ENCODE assay signal across 8 cellular contexts in genomic region chr12:27779837-27780611, GRCh38. TPM values are rescaled to one million over a fixed set of nuclear protein-coding genes. Genes with fewer than 3 reads are reported as not detected.
DNase-seq lines count a peak whose midpoint lies in the region; ATAC-seq and TF ChIP-seq lines count a peak whose summit lies in the region.

Gene KLHL42 (plus strand): TSS chr12:27780233. CDS start chr12:27780331, 98 bp downstream.
Gene MANSC4 (minus strand): TSS chr12:27780236. CDS start chr12:27771276, 8,960 bp downstream.

- peak; percentile 83 for DNase-seq in GM06990 (ENCODE audit: extremely low read depth, insufficient read length)
- peak; percentile 92 for DNase-seq in H7
- DNase-seq in LoVo (ENCODE audit: low spot score): peak; percentile 78
- peak; percentile 67 for DNase-seq in activated naive CD8-positive, alpha-beta T cell treated with anti-CD3 and anti-CD28 coated beads, Interleukin-2, amount 50 U/mL, for 24 hours
- DNase-seq in heart right ventricle: peak; percentile 74 to 78
- DNase-seq in posterior vena cava (ENCODE audit: low spot score): peak; percentile 92
- peak; percentile 84 for DNase-seq in ureter (ENCODE audit: low spot score)

- peak within 1 kb of the TSS; percentile 81 for H3K4me3 Mint-ChIP-seq in activated naive CD8-positive, alpha-beta T cell treated with anti-CD3 and anti-CD28 coated beads, Interleukin-2, amount 50 U/mL, for 24 hours

- peaks cover 44% of the 10 kb centered on the region for H3K79me2 ChIP-seq in SU-DHL-6 (ENCODE audit: insufficient read depth, low read length)

- peak; percentile 80 for ATAC-seq in activated naive CD8-positive, alpha-beta T cell treated with anti-CD3 and anti-CD28 coated beads, Interleukin-2, amount 50 U/mL, for 24 hours
- ATAC-seq in heart right ventricle: peak; percentile 88 to 96 (median 90)

- no peaks in the 10 kb centered on the region for H3K9me2 ChIP-seq in SU-DHL-6 (replicated peaks; ENCODE audit: insufficient read depth, low read length)

- H3K27me3 ChIP-seq in GM06990 (replicated peaks; ENCODE audit: control insufficient read depth, insufficient read depth, low read length): no peaks in the 10 kb centered on the region
- H3K27me3 ChIP-seq in H7 (ENCODE audit: control insufficient read depth, insufficient read depth, low read length): no peaks in the 10 kb centered on the region
- H3K27me3 ChIP-seq in SU-DHL-6 (ENCODE audit: low read length): no peaks in the 10 kb centered on the region
- no peaks in the 10 kb centered on the region for H3K27me3 ChIP-seq in heart right ventricle

- H3K9me3 ChIP-seq in SU-DHL-6 (ENCODE audit: insufficient read depth, low read length) (no peaks in the 10 kb centered on the region), heart right ventricle (no peaks in the 10 kb centered on the region)

- H2AFZ ChIP-seq in SU-DHL-6 (ENCODE audit: low read depth, low read length, severe bottlenecking): peak within 1 kb of the TSS; percentile 89

- H3K36me3 ChIP-seq in GM06990 (ENCODE audit: control insufficient read depth, insufficient read depth, low read length) (no peaks in the 10 kb centered on the region; the same call in none of the 2 replicates), H7 (replicated peaks; ENCODE audit: control insufficient read depth, insufficient read depth, low read length) (no peaks in the 10 kb centered on the region; the same call in 1 of the 2 replicates), SU-DHL-6 (ENCODE audit: low read length) (no peaks in the 10 kb centered on the region), heart right ventricle (peaks cover 0 to 8% (median 0%) of the 10 kb centered on the region in 9 donors)

- H3K27ac ChIP-seq in SU-DHL-6 (ENCODE audit: low read depth, low read length) (peak within 1 kb of the TSS; percentile 71), heart right ventricle (peak within 1 kb of the TSS; percentile 70 to 94 (median 89))

- WGBS in heart right ventricle, 2 donors: 0% methylated on average over 95 to 107 of the region's 108 CpGs

- peaks cover 0 to 35% (median 28%) of the 10 kb centered on the region in 9 donors for H3K4me1 ChIP-seq in heart right ventricle

- peaks cover 2% of the 10 kb centered on the region for H3K27me3 Mint-ChIP-seq in activated naive CD8-positive, alpha-beta T cell treated with anti-CD3 and anti-CD28 coated beads, Interleukin-2, amount 50 U/mL, for 24 hours

- H3K27ac Mint-ChIP-seq in activated naive CD8-positive, alpha-beta T cell treated with anti-CD3 and anti-CD28 coated beads, Interleukin-2, amount 50 U/mL, for 24 hours: peak within 1 kb of the TSS; percentile 81

- H3K4me1 Mint-ChIP-seq in activated naive CD8-positive, alpha-beta T cell treated with anti-CD3 and anti-CD28 coated beads, Interleukin-2, amount 50 U/mL, for 24 hours: peaks cover 34% of the 10 kb centered on the region

- no peaks in the 10 kb centered on the region for H4K20me1 ChIP-seq in SU-DHL-6 (ENCODE audit: low read depth, low read length)

- peak within 1 kb of the TSS; percentile 90 for H3K4me3 ChIP-seq in GM06990 (replicated peaks; ENCODE audit: low read depth, low read length)
- peak within 1 kb of the TSS; percentile 79 for H3K4me3 ChIP-seq in H7 (ENCODE audit: insufficient read depth, low read depth, low read length)
- peak within 1 kb of the TSS; percentile 62 for H3K4me3 ChIP-seq in SU-DHL-6 (ENCODE audit: insufficient read depth, low read length, poor library complexity, severe bottlenecking)
- H3K4me3 ChIP-seq in heart right ventricle: peak within 1 kb of the TSS; percentile 72 to 95 (median 83)

- H3K9me3 Mint-ChIP-seq in activated naive CD8-positive, alpha-beta T cell treated with anti-CD3 and anti-CD28 coated beads, Interleukin-2, amount 50 U/mL, for 24 hours: no peaks in the 10 kb centered on the region

- intact Hi-C loops in heart right ventricle (cut with DNase I) (no loop called here), posterior vena cava (cut with DNase I) (no loop called here)

- H3K4me2 ChIP-seq in SU-DHL-6 (ENCODE audit: low read depth, low read length, poor library complexity, severe bottlenecking): peak within 1 kb of the TSS; percentile 85

- H3F3A ChIP-seq in SU-DHL-6 (ENCODE audit: insufficient read depth): peaks cover 10% of the 10 kb centered on the region; the same call in 1 of the 2 replicates

- TF ChIP-seq CTCF in GM06990 (IDR thresholded peaks at IDR 0.05; ENCODE audit: insufficient read depth, low read length, poor library complexity, severe bottlenecking): no peak
- no peak for TF ChIP-seq CTCF in SU-DHL-6 (IDR thresholded peaks at IDR 0.05; ENCODE audit: insufficient read depth, low read length, poor library complexity, severe bottlenecking)
- TF ChIP-seq CTCF in heart right ventricle (IDR thresholded peaks at IDR 0.05): peak in 4 of 9 donors; percentile 14 to 32 (median 22)

- peaks cover 28% of the 10 kb centered on the region for H3K36me3 Mint-ChIP-seq in activated naive CD8-positive, alpha-beta T cell treated with anti-CD3 and anti-CD28 coated beads, Interleukin-2, amount 50 U/mL, for 24 hours (ENCODE audit: low read depth)

- peak within 1 kb of the TSS; percentile 78 for H3K9ac ChIP-seq in SU-DHL-6 (ENCODE audit: low read length)

RNA-seq across cellular contexts. Expression of gene KLHL42, which starts in this region (rescaled TPM):
- total RNA-seq in H7 (2014; rRNA removed; shearing (Covaris generic)): 12.5 and 15.6 TPM in 2 replicates
- 10 to 100 TPM in 1 of 10 donors, 1 to 10 TPM in 9; 4.6 to 10.9 (median 6.7) TPM for total RNA-seq in heart right ventricle
- 1 to 10 TPM; 4.0 to 6.3 TPM for polyA plus RNA-seq in heart right ventricle
- total RNA-seq in posterior vena cava: 10 to 100 TPM; 48.2 to 48.9 TPM
- total RNA-seq in ureter: 38.4 TPM

RNA-seq across cellular contexts. Expression of gene MANSC4, which starts in this region (rescaled TPM):
- not detected in 2 replicates for total RNA-seq in H7 (2014; rRNA removed; shearing (Covaris generic))
- not detected for total RNA-seq in heart right ventricle
- polyA plus RNA-seq in heart right ventricle: not detected
- not detected for total RNA-seq in posterior vena cava
- not detected for total RNA-seq in ureter

Comparison
In these comparisons a context has a peak if more than half of its experiments do, and no peak if none do; other contexts are left out.
1. Peak in every context shown above with its lines: DNase-seq, ATAC-seq, H3K4me3 ChIP-seq and H3K27ac ChIP-seq.